ENCODE assay signal across 1 cellular context in genomic region chr6:119241540-119242309, GRCh38.
TF ChIP-seq lines count a peak whose summit lies in the region.

No MANE protein-coding gene starts in this region.

TF ChIP-seq in H1, 55 proteins besides CTCF, POLR2A, EP300 and RAD21:
- TF ChIP-seq TAF1 (IDR thresholded peaks at IDR 0.05; ENCODE audit: low read depth, low read length), result no peak
- TF ChIP-seq CBX8 (IDR thresholded peaks at IDR 0.05; ENCODE audit: borderline replicate concordance, low read depth, low read length), result no peak
- no peak for TF ChIP-seq MAFK (IDR thresholded peaks at IDR 0.05; ENCODE audit: low read depth, low read length)
- TF ChIP-seq BACH1 (IDR thresholded peaks at IDR 0.05; ENCODE audit: low read length), result no peak
- no peak for TF ChIP-seq RFX5 (IDR thresholded peaks at IDR 0.05; ENCODE audit: borderline replicate concordance, low read depth, low read length)
